8 cellular contexts compared by ENCODE assay signal in the genomic region with DNA sequence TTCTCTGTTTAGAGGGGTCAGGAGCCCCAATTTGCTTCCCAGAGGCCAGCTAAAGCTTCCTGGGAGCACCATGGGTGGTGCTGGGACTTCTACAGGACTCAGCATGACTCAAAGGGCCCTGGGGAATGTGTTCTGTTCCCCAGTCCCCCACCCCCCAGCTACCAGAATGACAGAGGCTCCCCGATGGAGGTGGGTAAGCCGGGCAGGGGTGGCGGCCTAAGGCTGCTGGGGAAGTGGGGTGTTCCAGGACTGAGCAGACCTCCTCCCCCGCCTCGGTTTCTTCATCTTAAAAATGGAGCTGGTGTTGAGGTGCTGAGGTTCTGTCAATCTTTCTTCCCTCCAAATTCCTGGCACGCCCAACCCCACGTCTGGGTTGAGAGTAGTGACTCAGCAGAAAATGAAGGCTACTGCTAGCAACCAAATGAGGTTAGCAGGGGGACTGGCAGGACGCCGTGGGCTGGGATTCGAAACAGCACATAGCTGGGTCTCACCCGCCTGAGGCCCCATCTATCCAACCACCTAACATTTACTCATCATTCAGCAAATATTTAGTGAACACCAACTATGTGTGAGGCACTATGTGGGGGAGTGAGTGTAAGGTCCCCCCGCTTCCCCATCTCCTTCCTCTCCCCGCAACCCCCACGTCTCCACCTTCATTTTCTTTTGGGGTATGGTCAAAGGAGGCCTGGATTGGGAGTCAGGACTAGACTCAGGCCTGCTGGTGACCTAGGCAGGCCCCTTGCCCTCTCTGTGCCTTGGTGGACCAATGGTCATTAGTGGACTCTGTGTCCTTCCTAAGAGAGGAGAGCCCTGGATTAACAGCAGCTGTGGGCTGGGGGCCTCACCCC. TPM values are rescaled to one million over a fixed set of nuclear protein-coding genes. Genes with fewer than 3 reads are reported as not detected.
DNase-seq lines count a peak whose midpoint lies in the region; ATAC-seq and TF ChIP-seq lines count a peak whose summit lies in the region.

No MANE protein-coding gene starts in this region.

- H3K27me3 ChIP-seq in lower lobe of right lung (ENCODE audit: low read depth): peaks cover 11% of the 10 kb centered on the region
- H3K27me3 ChIP-seq in vagina: no peaks in the 10 kb centered on the region

- DNase-seq in CMK (ENCODE audit: low read depth) (peak; percentile 25), KBM-7 (peak; percentile 63), lower lobe of right lung (no peak), vagina (ENCODE audit: extremely low spot score in 2 of 2) (no peak)
- DNase-seq in central memory CD8-positive, alpha-beta T cell (ENCODE audit: low spot score in 2 of 2): no peak
- DNase-seq in natural killer cell treated with Interleukin-12 subunit alpha and Interleukin-12 subunit beta and Interleukin-15 and Interleukin-18, amount 100 ng/mL, for 72 hours (ENCODE audit: low spot score): no peak

- no peak for TF ChIP-seq CTCF in lower lobe of right lung (IDR thresholded peaks at IDR 0.05)
- no peak for TF ChIP-seq CTCF in vagina (IDR thresholded peaks at IDR 0.05)

- peaks cover 59% of the 10 kb centered on the region for H3K27me3 Mint-ChIP-seq in central memory CD8-positive, alpha-beta T cell
- H3K27me3 Mint-ChIP-seq in natural killer cell treated with Interleukin-12 subunit alpha and Interleukin-12 subunit beta and Interleukin-15 and Interleukin-18, amount 100 ng/mL, for 72 hours: peaks cover 9 to 14% of the 10 kb centered on the region in 2 donors

- no peak overlapping the region for H3K27ac Mint-ChIP-seq in central memory CD8-positive, alpha-beta T cell (ENCODE audit: low read depth)
- no peak overlapping the region for H3K27ac Mint-ChIP-seq in natural killer cell treated with Interleukin-12 subunit alpha and Interleukin-12 subunit beta and Interleukin-15 and Interleukin-18, amount 100 ng/mL, for 72 hours

- H3K4me3 ChIP-seq in lower lobe of right lung: no peak overlapping the region
- no peak overlapping the region for H3K4me3 ChIP-seq in vagina

- H3K27ac ChIP-seq in lower lobe of right lung: peak overlapping the region; percentile 11
- H3K27ac ChIP-seq in vagina: peak overlapping the region; percentile 94

- in situ Hi-C loops in KBM-7 (cut with MboI; ENCODE audit: low pct_unique_long_range_greater_than_20kb, low sequenced_read_pairs): no loop called here

- peaks cover 2% of the 10 kb centered on the region for H3K36me3 Mint-ChIP-seq in central memory CD8-positive, alpha-beta T cell (ENCODE audit: insufficient read depth)
- H3K36me3 Mint-ChIP-seq in natural killer cell treated with Interleukin-12 subunit alpha and Interleukin-12 subunit beta and Interleukin-15 and Interleukin-18, amount 100 ng/mL, for 72 hours: no peaks in the 10 kb centered on the region

- H3K9me3 ChIP-seq in lower lobe of right lung (no peaks in the 10 kb centered on the region), vagina (no peaks in the 10 kb centered on the region)

- H3K36me3 ChIP-seq in lower lobe of right lung: no peaks in the 10 kb centered on the region
- H3K36me3 ChIP-seq in vagina: no peaks in the 10 kb centered on the region

- no peaks in the 10 kb centered on the region for H3K9me3 Mint-ChIP-seq in central memory CD8-positive, alpha-beta T cell
- H3K9me3 Mint-ChIP-seq in natural killer cell treated with Interleukin-12 subunit alpha and Interleukin-12 subunit beta and Interleukin-15 and Interleukin-18, amount 100 ng/mL, for 72 hours: no peaks in the 10 kb centered on the region

- peaks cover 12% of the 10 kb centered on the region for H3K4me1 Mint-ChIP-seq in central memory CD8-positive, alpha-beta T cell
- H3K4me1 Mint-ChIP-seq in natural killer cell treated with Interleukin-12 subunit alpha and Interleukin-12 subunit beta and Interleukin-15 and Interleukin-18, amount 100 ng/mL, for 72 hours (ENCODE audit: low read depth in 2 of 2): peaks cover 10 to 14% of the 10 kb centered on the region in 2 donors

- ATAC-seq in central memory CD8-positive, alpha-beta T cell (replicated peaks; ENCODE audit: extremely low read depth, poor library complexity, severe bottlenecking): no peak
- ATAC-seq in lower lobe of right lung (peak; percentile 22 to 54), HG02884 (IDR thresholded peaks at IDR 0.05; ENCODE audit: unreplicated experiment) (no peak), GM19463 (IDR thresholded peaks at IDR 0.05; ENCODE audit: unreplicated experiment) (no peak)
- no peak for ATAC-seq in natural killer cell treated with Interleukin-12 subunit alpha and Interleukin-12 subunit beta and Interleukin-15 and Interleukin-18, amount 100 ng/mL, for 72 hours

- intact Hi-C loops in lower lobe of right lung (cut with DNase I): no loop called here
- intact Hi-C loops in vagina (cut with DNase I): no loop called here

- H3K4me3 Mint-ChIP-seq in central memory CD8-positive, alpha-beta T cell: peak overlapping the region; percentile 73
- H3K4me3 Mint-ChIP-seq in natural killer cell treated with Interleukin-12 subunit alpha and Interleukin-12 subunit beta and Interleukin-15 and Interleukin-18, amount 100 ng/mL, for 72 hours: no peak overlapping the region

- TF ChIP-seq POLR2A in vagina (IDR thresholded peaks at IDR 0.05): no peak

- H3K4me1 ChIP-seq in lower lobe of right lung (peaks cover 28% of the 10 kb centered on the region), vagina (peaks cover 38% of the 10 kb centered on the region)

RNA-seq across cellular contexts. Expression of a gene that starts 50.2 kb away (rescaled TPM):
- total RNA-seq in lower lobe of right lung: not detected
- not detected for total RNA-seq in vagina
- not detected for total RNA-seq in natural killer cell treated with Interleukin-12 subunit alpha and Interleukin-12 subunit beta and Interleukin-15 and Interleukin-18, amount 100 ng/mL, for 72 hours

RNA-seq across cellular contexts. Expression of a gene that starts 55.3 kb away (rescaled TPM):
- 25.1 TPM for total RNA-seq in lower lobe of right lung
- 15.5 TPM for total RNA-seq in vagina
- total RNA-seq in natural killer cell treated with Interleukin-12 subunit alpha and Interleukin-12 subunit beta and Interleukin-15 and Interleukin-18, amount 100 ng/mL, for 72 hours: 10 to 100 TPM; 28.9 to 63.1 TPM

Comparison
In these comparisons a context has a peak if more than half of its experiments do, and no peak if none do; other contexts are left out.
1. DNase-seq: peak in CMK (single experiment) and KBM-7 (single experiment); none in central memory CD8-positive, alpha-beta T cell (0 of 2), lower lobe of right lung (single experiment), vagina (0 of 2) and natural killer cell treated with Interleukin-12 subunit alpha and Interleukin-12 subunit beta and Interleukin-15 and Interleukin-18, amount 100 ng/mL, for 72 hours (single experiment).
2. ATAC-seq: peak in lower lobe of right lung (2 of 2); none in central memory CD8-positive, alpha-beta T cell (single experiment), HG02884 (single experiment), natural killer cell treated with Interleukin-12 subunit alpha and Interleukin-12 subunit beta and Interleukin-15 and Interleukin-18, amount 100 ng/mL, for 72 hours (0 of 2) and GM19463 (single experiment).